Comparison of ENCODE assay signal across 8 cellular contexts in the genomic region with DNA sequence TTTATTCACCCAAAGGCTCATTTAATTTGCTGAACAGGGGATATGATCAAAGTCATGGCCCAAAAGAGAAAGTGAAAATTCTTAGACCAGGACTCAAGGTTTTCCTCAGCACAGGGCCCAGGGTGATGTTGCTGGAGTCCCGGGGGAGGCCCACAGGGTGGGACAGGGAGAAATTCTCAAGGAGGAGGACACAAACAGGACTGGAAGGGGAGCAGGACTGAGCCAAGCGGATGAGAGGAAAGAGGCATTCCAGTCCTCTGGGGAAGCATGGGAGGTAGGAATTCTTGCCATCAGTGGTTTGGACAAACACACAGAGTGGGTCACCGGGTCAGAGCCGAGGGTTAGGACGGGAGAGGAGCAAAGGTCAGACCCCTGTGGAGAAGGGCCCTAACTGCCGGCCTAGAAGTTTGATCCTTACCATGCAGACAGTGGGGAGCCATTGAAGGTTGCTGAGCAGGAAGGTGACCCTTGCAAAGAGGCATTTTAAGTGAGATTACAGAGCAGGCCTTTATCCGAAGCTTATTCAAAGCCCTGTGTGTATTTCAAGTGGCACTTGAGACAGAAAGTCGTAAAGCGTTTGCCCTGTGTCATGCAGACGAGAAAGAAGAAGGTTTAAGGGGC.
DNase-seq lines count a peak whose midpoint lies in the region; ATAC-seq, FAIRE-seq and TF ChIP-seq lines count a peak whose summit lies in the region.
"Had no signal": no experiment of that assay in that cellular context is flagged by ENCODE, and none has a peak within 500 bp of the region (broad histone marks: within the 10 kb centered on the region; RNA-seq: fewer than 3 reads in every experiment).

No MANE protein-coding gene starts in this region.

- H3K36me3 Mint-ChIP-seq in activated CD8-positive, alpha-beta T cell treated with anti-CD3 and anti-CD28 coated beads for 36 hours (ENCODE audit: low read depth): peaks cover 25% of the 10 kb centered on the region
- H3K36me3 Mint-ChIP-seq in stimulated activated memory B cell treated with anti-CD40 and anti-IgM and Interleukin-4, amounts not matched to agents 10 μg/mL and 1 μg/mL and 100 μg/mL, for 72 hours: peaks cover 17% of the 10 kb centered on the region

- no peaks in the 10 kb centered on the region for H3K27me3 Mint-ChIP-seq in activated CD8-positive, alpha-beta T cell treated with anti-CD3 and anti-CD28 coated beads for 36 hours
- no peaks in the 10 kb centered on the region for H3K27me3 Mint-ChIP-seq in stimulated activated memory B cell treated with anti-CD40 and anti-IgM and Interleukin-4, amounts not matched to agents 10 μg/mL and 1 μg/mL and 100 μg/mL, for 72 hours

- no peaks in the 10 kb centered on the region for H3K9me3 ChIP-seq in kidney (ENCODE audit: control insufficient read depth in 1 of 2, low read length in 2 of 2)
- no peaks in the 10 kb centered on the region for H3K9me3 ChIP-seq in Karpas-422 (ENCODE audit: low read length)

- H3K4me3 ChIP-seq in kidney (ENCODE audit: low read length in 2 of 2) (no peak overlapping the region), Karpas-422 (ENCODE audit: low read length) (no peak overlapping the region)

- no peaks in the 10 kb centered on the region for H3K9me3 Mint-ChIP-seq in activated CD8-positive, alpha-beta T cell treated with anti-CD3 and anti-CD28 coated beads for 36 hours
- no peaks in the 10 kb centered on the region for H3K9me3 Mint-ChIP-seq in stimulated activated memory B cell treated with anti-CD40 and anti-IgM and Interleukin-4, amounts not matched to agents 10 μg/mL and 1 μg/mL and 100 μg/mL, for 72 hours

- ATAC-seq in activated CD8-positive, alpha-beta T cell treated with anti-CD3 and anti-CD28 coated beads for 36 hours: no peak
- no peak for ATAC-seq in stimulated activated memory B cell treated with anti-CD40 and anti-IgM and Interleukin-4, amounts not matched to agents 10 μg/mL and 1 μg/mL and 100 μg/mL, for 72 hours

- H3K9me2 ChIP-seq in Karpas-422 (replicated peaks; ENCODE audit: insufficient read depth, low read length): no peaks in the 10 kb centered on the region

- CTCF ChIA-PET in activated CD8-positive, alpha-beta T cell treated with anti-CD3 and anti-CD28 coated beads for 36 hours (lab: Charles Lee): interaction anchor here (1.9 to 6.7 kb wide), 3 partner anchors 9 to 54 kb away, joined by 4 to 76 read pairs (median 26); no protein-coding TSS in a partner anchor

- H3K4me3 Mint-ChIP-seq in activated CD8-positive, alpha-beta T cell treated with anti-CD3 and anti-CD28 coated beads for 36 hours: peak overlapping the region; percentile 90
- peak overlapping the region; percentile 75 for H3K4me3 Mint-ChIP-seq in stimulated activated memory B cell treated with anti-CD40 and anti-IgM and Interleukin-4, amounts not matched to agents 10 μg/mL and 1 μg/mL and 100 μg/mL, for 72 hours

- POLR2A ChIA-PET in activated CD8-positive, alpha-beta T cell treated with anti-CD3 and anti-CD28 coated beads for 36 hours (lab: Charles Lee): interaction anchor here (10.6 to 24.9 kb wide), 2 partner anchors 13 to 27 kb away, joined by 211 to 512 read pairs; a partner anchor contains a TSS

- peak overlapping the region; percentile 95 for H3K27ac Mint-ChIP-seq in activated CD8-positive, alpha-beta T cell treated with anti-CD3 and anti-CD28 coated beads for 36 hours
- H3K27ac Mint-ChIP-seq in stimulated activated memory B cell treated with anti-CD40 and anti-IgM and Interleukin-4, amounts not matched to agents 10 μg/mL and 1 μg/mL and 100 μg/mL, for 72 hours: peak overlapping the region; percentile 89

- no peaks in the 10 kb centered on the region for H4K20me1 ChIP-seq in Karpas-422 (ENCODE audit: insufficient read depth, low read depth, low read length)

- DNase-seq in HuH-7 (ENCODE audit: low spot score) (peak; percentile 56), kidney (no peak), NCI-H128 (lab: John Stamatoyannopoulos, UW; ENCODE audit: unreplicated experiment) (no peak), NCI-H1930 (lab: John Stamatoyannopoulos, UW) (no peak), Karpas-422 (no peak)
- no peak for DNase-seq in activated CD8-positive, alpha-beta T cell treated with anti-CD3 and anti-CD28 coated beads for 36 hours
- DNase-seq: NCI-H226 had no signal

- H3K27ac ChIP-seq in kidney (ENCODE audit: low read depth in 2 of 2, low read length in 2 of 2) (peak overlapping the region; percentile 94 to 98), Karpas-422 (ENCODE audit: low read length) (no peak overlapping the region)

- H3K4me1 ChIP-seq in kidney (ENCODE audit: control insufficient read depth in 1 of 2, insufficient read depth in 1 of 2, low read depth in 1 of 2, low read length in 2 of 2) (peaks cover 28 to 44% of the 10 kb centered on the region in 2 donors), Karpas-422 (ENCODE audit: low read length) (peaks cover 58% of the 10 kb centered on the region)

- TF ChIP-seq CTCF in activated CD8-positive, alpha-beta T cell treated with anti-CD3 and anti-CD28 coated beads for 36 hours (IDR thresholded peaks at IDR 0.05): no peak
- no peak for TF ChIP-seq CTCF in kidney (IDR thresholded peaks at IDR 0.05; ENCODE audit: borderline replicate concordance, extremely low read depth, insufficient read depth)

- H3K27me3 ChIP-seq in Karpas-422 (ENCODE audit: low read length): no peaks in the 10 kb centered on the region

- peak overlapping the region in 1 of 2 donors; percentile 37 for H3K9ac ChIP-seq in kidney (ENCODE audit: low read length in 2 of 2)
- no peak overlapping the region for H3K9ac ChIP-seq in Karpas-422 (ENCODE audit: low read length)

- intact Hi-C loops in activated CD8-positive, alpha-beta T cell treated with anti-CD3 and anti-CD28 coated beads for 36 hours (cut with micrococcal nuclease): no loop called here
- intact Hi-C loops in kidney (cut with DNase I): no loop called here

- H2AFZ ChIP-seq in Karpas-422 (ENCODE audit: low read length): no peak overlapping the region

- H3K36me3 ChIP-seq in kidney (ENCODE audit: control insufficient read depth in 1 of 2, insufficient read depth in 2 of 2, low read length in 2 of 2) (no peaks in the 10 kb centered on the region), Karpas-422 (ENCODE audit: insufficient read depth, low read length) (no peaks in the 10 kb centered on the region)

- peaks cover 78% of the 10 kb centered on the region for H3K79me2 ChIP-seq in Karpas-422 (ENCODE audit: low read length)

- peaks cover 53% of the 10 kb centered on the region for H3K4me1 Mint-ChIP-seq in activated CD8-positive, alpha-beta T cell treated with anti-CD3 and anti-CD28 coated beads for 36 hours (ENCODE audit: low read depth)
- peaks cover 72% of the 10 kb centered on the region for H3K4me1 Mint-ChIP-seq in stimulated activated memory B cell treated with anti-CD40 and anti-IgM and Interleukin-4, amounts not matched to agents 10 μg/mL and 1 μg/mL and 100 μg/mL, for 72 hours

- no peak for FAIRE-seq in kidney (lab: Jason Lieb, UNC)

- no peak overlapping the region for H3K4me2 ChIP-seq in Karpas-422 (ENCODE audit: low read depth, low read length, poor library complexity, severe bottlenecking)
